ENCODE assay signal across 18 cellular contexts in the genomic region with DNA sequence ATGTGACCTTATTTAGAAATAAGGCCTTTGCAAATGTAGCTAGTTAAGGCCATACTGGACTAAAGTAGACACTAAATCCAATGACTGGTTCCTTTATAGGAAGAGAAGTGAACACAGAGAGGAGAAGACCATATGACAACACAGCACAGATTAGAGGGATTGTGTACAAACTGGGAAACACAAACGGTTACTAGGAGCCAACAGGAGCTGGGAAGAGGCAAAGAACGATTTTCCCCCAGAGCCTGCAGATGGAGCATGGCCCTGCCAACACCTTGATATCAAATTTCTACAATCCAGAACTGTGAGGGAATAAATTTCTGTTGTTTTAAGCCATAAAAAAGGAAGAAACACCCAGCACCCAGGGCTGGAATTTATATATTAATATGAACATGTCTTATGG.
"Had no signal": no experiment of that assay in that cellular context is flagged by ENCODE, and none has a peak within 500 bp of the region (broad histone marks: within the 10 kb centered on the region; RNA-seq: fewer than 3 reads in every experiment).

No MANE protein-coding gene starts in this region.

- H3K36me3 ChIP-seq: upper lobe of left lung had no signal

- H3K4me3 ChIP-seq: body of pancreas, psoas muscle, upper lobe of left lung had no signal

- H3K9me3 Mint-ChIP-seq: activated B cell treated with CpG ODN at 0.5 μM for 24 hours; activated CD4-positive, alpha-beta T cell treated with anti-CD3 and anti-CD28 coated beads, Interleukin-2, amount 10 ng/mL, durations not matched to agents 7 days and 5 days; activated naive CD4-positive, alpha-beta T cell treated with anti-CD3 and anti-CD28 coated beads for 36 hours; nephron; stimulated activated naive CD8-positive, alpha-beta T cell treated with anti-CD3 and anti-CD28 coated beads, Interleukin-15, Interleukin-2, amounts not matched to agents 100 ng/mL and 50 ng/mL, for 24 hours had no signal

- H3K4me3 Mint-ChIP-seq: activated B cell treated with CpG ODN at 0.5 μM for 24 hours; activated CD4-positive, alpha-beta T cell treated with anti-CD3 and anti-CD28 coated beads, Interleukin-2, amount 10 ng/mL, durations not matched to agents 7 days and 5 days; activated naive CD4-positive, alpha-beta T cell treated with anti-CD3 and anti-CD28 coated beads for 36 hours; nephron; stimulated activated naive CD8-positive, alpha-beta T cell treated with anti-CD3 and anti-CD28 coated beads, Interleukin-15, Interleukin-2, amounts not matched to agents 100 ng/mL and 50 ng/mL, for 24 hours; T-helper 17 cell had no signal

- DNase-seq: activated B cell treated with CpG ODN at 0.5 μM for 24 hours; activated CD4-positive, alpha-beta T cell treated with anti-CD3 and anti-CD28 coated beads, Interleukin-2, amount 10 ng/mL, durations not matched to agents 7 days and 5 days; activated CD8-positive, alpha-beta memory T cell treated with anti-CD3 and anti-CD28 coated beads for 24 hours; activated naive CD4-positive, alpha-beta T cell treated with anti-CD3 and anti-CD28 coated beads for 36 hours; cerebellar nuclear complex; foreskin keratinocyte; head of caudate nucleus; mammary epithelial cell; psoas muscle; stimulated activated CD4-positive, alpha-beta T cell treated with anti-CD3 and anti-CD28 coated beads, Interleukin-4, amount 100 ng/mL, for 1 hour; stimulated activated CD8-positive, alpha-beta memory T cell treated with anti-CD3 and anti-CD28 coated beads, Interleukin-4, amount 100 ng/mL, for 48 hours; T-helper 17 cell; upper lobe of left lung had no signal

- ATAC-seq: body of pancreas, esophagus mucosa, foreskin keratinocyte, left lobe of liver, psoas muscle, T-helper 17 cell had no signal

- H3K4me1 Mint-ChIP-seq: activated B cell treated with CpG ODN at 0.5 μM for 24 hours; activated CD4-positive, alpha-beta T cell treated with anti-CD3 and anti-CD28 coated beads, Interleukin-2, amount 10 ng/mL, durations not matched to agents 7 days and 5 days had no signal

- H3K27me3 Mint-ChIP-seq: activated B cell treated with CpG ODN at 0.5 μM for 24 hours; activated CD4-positive, alpha-beta T cell treated with anti-CD3 and anti-CD28 coated beads, Interleukin-2, amount 10 ng/mL, durations not matched to agents 7 days and 5 days; stimulated activated naive CD8-positive, alpha-beta T cell treated with anti-CD3 and anti-CD28 coated beads, Interleukin-15, Interleukin-2, amounts not matched to agents 100 ng/mL and 50 ng/mL, for 24 hours had no signal

- H3K9me3 ChIP-seq: body of pancreas, psoas muscle, upper lobe of left lung had no signal

- H3K27me3 ChIP-seq: body of pancreas, foreskin keratinocyte, upper lobe of left lung had no signal

- H3K27ac ChIP-seq: body of pancreas, foreskin keratinocyte, psoas muscle, upper lobe of left lung had no signal

- H3K27ac Mint-ChIP-seq: activated B cell treated with CpG ODN at 0.5 μM for 24 hours; activated CD4-positive, alpha-beta T cell treated with anti-CD3 and anti-CD28 coated beads, Interleukin-2, amount 10 ng/mL, durations not matched to agents 7 days and 5 days; activated naive CD4-positive, alpha-beta T cell treated with anti-CD3 and anti-CD28 coated beads for 36 hours; nephron; stimulated activated naive CD8-positive, alpha-beta T cell treated with anti-CD3 and anti-CD28 coated beads, Interleukin-15, Interleukin-2, amounts not matched to agents 100 ng/mL and 50 ng/mL, for 24 hours; T-helper 17 cell had no signal

- H3K4me1 ChIP-seq: psoas muscle had no signal
